ENCODE assay signal across 1 cellular context in genomic region chr3:177358968-177359600, GRCh38.
TF ChIP-seq lines count a peak whose summit lies in the region.

No MANE protein-coding gene starts in this region.

TF ChIP-seq in K562, 482 proteins besides CTCF, POLR2A, EP300 and RAD21 (continued from another document and continues in another):
- peak; percentile 85; the same call in 1 of the 2 replicates for TF ChIP-seq ZNF589 (CRISPR knock-in tag; IDR thresholded peaks at IDR 0.05; ENCODE audit: low read depth)
- TF ChIP-seq E2F6 (IDR thresholded peaks at IDR 0.05; ENCODE audit: borderline replicate concordance in 1 of 2, extremely low read depth in 1 of 2, insufficient read depth in 1 of 2, insufficient read length in 1 of 2, low read depth in 1 of 2, low read length in 1 of 2, poor library complexity in 1 of 2, severe bottlenecking in 1 of 2) = peak; percentile 47 to 64
- TF ChIP-seq XRCC4 (IDR thresholded peaks at IDR 0.05; ENCODE audit: extremely low read depth, insufficient read depth, insufficient read length) = no peak
- TF ChIP-seq ZNF140 (CRISPR knock-in tag; IDR thresholded peaks at IDR 0.05) = 0 out of 2 replicates have a peak, but pooled peaks have one; percentile 12
- TF ChIP-seq RHOXF2B (CRISPR knock-in tag; conservative IDR thresholded peaks at IDR 0.05) = no peak
- TF ChIP-seq ZNF740 (CRISPR knock-in tag; IDR thresholded peaks at IDR 0.05) = no peak
- TF ChIP-seq ZNF740 (tag; IDR thresholded peaks at IDR 0.05) = peak in 1 of 2 experiments; percentile 80; a peak in 2 of 4 replicates
- peak; percentile 94 for TF ChIP-seq ERF (CRISPR knock-in tag; IDR thresholded peaks at IDR 0.05)
- no peak for TF ChIP-seq ZNF75A (CRISPR knock-in tag; IDR thresholded peaks at IDR 0.05)
- TF ChIP-seq IRF1 (CRISPR knock-in tag; IDR thresholded peaks at IDR 0.05; ENCODE audit: borderline replicate concordance) = no peak
- peak; percentile 58; the same call in 1 of the 2 replicates for TF ChIP-seq SRSF3 (IDR thresholded peaks at IDR 0.05; ENCODE audit: insufficient read depth, low read length)
- no peak for TF ChIP-seq ZNF24 (IDR thresholded peaks at IDR 0.05)
- TF ChIP-seq PBX2 (CRISPR knock-in tag; IDR thresholded peaks at IDR 0.05; ENCODE audit: low read depth) = no peak
- peak; percentile 37 for TF ChIP-seq PBX2 (tag; conservative IDR thresholded peaks at IDR 0.05; ENCODE audit: low read depth)
- TF ChIP-seq NR2F6 (CRISPR knock-in tag; IDR thresholded peaks at IDR 0.05) = 0 out of 2 replicates have a peak, but pooled peaks have one; percentile 23
- TF ChIP-seq NEUROD1 (IDR thresholded peaks at IDR 0.05; ENCODE audit: borderline replicate concordance, low read depth, low read length, partially characterized antibody) = peak; percentile 21
- peak in 1 of 2 experiments; percentile 55; a peak in 1 of 4 replicates for TF ChIP-seq SRF (CRISPR knock-in tag; IDR thresholded peaks at IDR 0.05)
- TF ChIP-seq ARNT (IDR thresholded peaks at IDR 0.05) = peak in 1 of 2 experiments; percentile 51; a peak in 1 of 4 replicates
- TF ChIP-seq CHD1 (IDR thresholded peaks at IDR 0.05; ENCODE audit: low read length) = peak; percentile 83
- TF ChIP-seq ZNF584 (CRISPR knock-in tag; IDR thresholded peaks at IDR 0.05; ENCODE audit: low read depth) = peak; percentile 90
- peak; percentile 27; the same call in 1 of the 2 replicates for TF ChIP-seq ZNF263 (CRISPR knock-in tag; IDR thresholded peaks at IDR 0.05; ENCODE audit: borderline replicate concordance)
- 0 out of 2 replicates have a peak, but pooled peaks have one; percentile 31 for TF ChIP-seq MECOM (CRISPR knock-in tag; IDR thresholded peaks at IDR 0.05)
- TF ChIP-seq SREBF2 (CRISPR knock-in tag; IDR thresholded peaks at IDR 0.05) = no peak
- peak; percentile 46; the same call in 1 of the 2 replicates for TF ChIP-seq STAT6 (CRISPR knock-in tag; IDR thresholded peaks at IDR 0.05)
- no peak for TF ChIP-seq BCLAF1 (IDR thresholded peaks at IDR 0.05; ENCODE audit: borderline replicate concordance in 1 of 2, control insufficient read depth in 1 of 2, low read depth in 2 of 2, low read length in 1 of 2)
- peak; percentile 28; the same call in 1 of the 2 replicates for TF ChIP-seq ZNF224 (CRISPR knock-in tag; IDR thresholded peaks at IDR 0.05)
- no peak; the same call in 1 of the 2 replicates for TF ChIP-seq ZKSCAN1 (IDR thresholded peaks at IDR 0.05; ENCODE audit: low read depth, low read length)
- 0 out of 2 replicates have a peak, but pooled peaks have one; percentile 27 for TF ChIP-seq ZC3H11A (IDR thresholded peaks at IDR 0.05; ENCODE audit: low read depth, low read length)
- no peak for TF ChIP-seq ZNF146 (CRISPR knock-in tag; IDR thresholded peaks at IDR 0.05; ENCODE audit: unreplicated experiment)
- no peak for TF ChIP-seq ZNF696 (CRISPR knock-in tag; conservative IDR thresholded peaks at IDR 0.05)
- TF ChIP-seq ZNF639 (CRISPR knock-in tag; conservative IDR thresholded peaks at IDR 0.05 in 1 of 2, IDR thresholded peaks at IDR 0.05 in 1 of 2) = peak in 1 of 2 experiments; percentile 21; a peak in 1 of 4 replicates
- TF ChIP-seq CREM (IDR thresholded peaks at IDR 0.05; ENCODE audit: low read depth) = no peak
- 0 out of 2 replicates have a peak, but pooled peaks have one; percentile 50 for TF ChIP-seq ZBTB43 (CRISPR knock-in tag; IDR thresholded peaks at IDR 0.05)
- peak; percentile 56; the same call in 1 of the 2 replicates for TF ChIP-seq ATF4 (CRISPR knock-in tag; IDR thresholded peaks at IDR 0.05)
- no peak for TF ChIP-seq PRDM10 (IDR thresholded peaks at IDR 0.05; ENCODE audit: partially characterized antibody)
- no peak for TF ChIP-seq HLTF (IDR thresholded peaks at IDR 0.05)
- TF ChIP-seq ZNF79 (CRISPR knock-in tag; IDR thresholded peaks at IDR 0.05; ENCODE audit: low read depth) = peak; percentile 9; the same call in 1 of the 2 replicates
- peak; percentile 18 for TF ChIP-seq SAP30 (IDR thresholded peaks at IDR 0.05; ENCODE audit: borderline replicate concordance, insufficient read depth, low read depth, low read length, poor library complexity, severe bottlenecking)
